14 cellular contexts compared by ENCODE assay signal in genomic region chr5:135269224-135269623, GRCh38.
DNase-seq lines count a peak whose midpoint lies in the region; ATAC-seq and TF ChIP-seq lines count a peak whose summit lies in the region.
"Had no signal": no experiment of that assay in that cellular context is flagged by ENCODE, and none has a peak within 500 bp of the region (broad histone marks: within the 10 kb centered on the region; RNA-seq: fewer than 3 reads in every experiment).

No MANE protein-coding gene starts in this region.

- POLR2A ChIA-PET in IMR-90 (lab: Charles Lee; ENCODE audit: unreplicated experiment): no interaction called here

- TF ChIP-seq RAD21 in IMR-90 (IDR thresholded peaks at IDR 0.05; ENCODE audit: low read length): no peak

- H3K79me1 ChIP-seq in IMR-90 (ENCODE audit: low read depth in 1 of 2, low read length in 2 of 2): peaks cover 0 to 47% of the 10 kb centered on the region in 2 experiments; a peak in 3 of 4 replicates

- no peak for TF ChIP-seq POLR2A in IMR-90 (IDR thresholded peaks at IDR 0.05; ENCODE audit: low read depth, low read length)

- H3K4me3 ChIP-seq in IMR-90 (ENCODE audit: insufficient read depth, low read depth, low read length) (no peak overlapping the region), muscle layer of colon (ENCODE audit: low read depth in 1 of 2, low read length in 2 of 2) (no peak overlapping the region), thoracic aorta (no peak overlapping the region), heart right ventricle (no peak overlapping the region)
- H3K4me3 ChIP-seq in effector memory CD4-positive, alpha-beta T cell (ENCODE audit: insufficient read depth, low read depth, low read length, poor library complexity, severe bottlenecking): no peak overlapping the region
- H3K4me3 ChIP-seq: cardiac muscle cell, left lung had no signal

- H3K18ac ChIP-seq in IMR-90 (ENCODE audit: low read depth, low read length): peak overlapping the region; percentile 88

- CTCF ChIA-PET in IMR-90 (lab: Yijun Ruan, JAX): no interaction called here

- intact Hi-C loops in IMR-90 (cut with micrococcal nuclease) (loop anchor here (5.0 kb wide), 1 partner anchor 532 kb away; the partner anchor contains the start of gene CAMLG), heart right ventricle (cut with DNase I) (no loop called here)

- peak overlapping the region; percentile 97 for H4K91ac ChIP-seq in IMR-90 (ENCODE audit: insufficient read depth, low read depth, low read length)

- TF ChIP-seq CTCF in IMR-90 (conservative IDR thresholded peaks at IDR 0.05; ENCODE audit: low read depth, low read length): no peak
- no peak for TF ChIP-seq CTCF in thoracic aorta (IDR thresholded peaks at IDR 0.05)
- TF ChIP-seq CTCF in heart right ventricle (IDR thresholded peaks at IDR 0.05): no peak

- H3K23ac ChIP-seq in IMR-90 (ENCODE audit: low read depth, low read length): peak overlapping the region; percentile 96

- peak overlapping the region; percentile 96 for H3K56ac ChIP-seq in IMR-90 (ENCODE audit: extremely low read depth, insufficient read depth, low read length)

- peak overlapping the region; percentile 98 for H3K4ac ChIP-seq in IMR-90 (ENCODE audit: low read depth, low read length)

- H2BK15ac ChIP-seq in IMR-90 (ENCODE audit: low read depth, low read length): peak overlapping the region; percentile 89

- H3K14ac ChIP-seq in IMR-90 (replicated peaks; ENCODE audit: low read depth, low read length): peak overlapping the region; percentile 94

- dilution Hi-C loops in IMR-90 (cut with HindIII; ENCODE audit: low sequenced_read_pairs, unreplicated experiment): no loop called here

- H2BK120ac ChIP-seq in IMR-90 (ENCODE audit: low read depth, low read length): peak overlapping the region; percentile 99

- H3K4me2 ChIP-seq in IMR-90 (ENCODE audit: low read depth, low read length): peak overlapping the region; percentile 62

- H3K9ac ChIP-seq in IMR-90 (ENCODE audit: low read depth, low read length) (peak overlapping the region; percentile 60), muscle layer of colon (ENCODE audit: low read length) (no peak overlapping the region)

- no peaks in the 10 kb centered on the region for H4K20me1 ChIP-seq in IMR-90 (ENCODE audit: insufficient read depth, low read length)

- peak overlapping the region; percentile 89 for H2AK9ac ChIP-seq in IMR-90 (replicated peaks; ENCODE audit: low read depth, low read length, poor library complexity)

- H3K27me3 ChIP-seq in IMR-90 (ENCODE audit: control insufficient read depth, insufficient read depth, low read length) (no peaks in the 10 kb centered on the region), muscle layer of colon (ENCODE audit: control insufficient read depth in 1 of 2, insufficient read depth in 2 of 2, low read length in 2 of 2) (no peaks in the 10 kb centered on the region), thoracic aorta (replicated peaks; ENCODE audit: insufficient read depth) (no peaks in the 10 kb centered on the region), heart right ventricle (peaks cover 0 to 14% (median 0%) of the 10 kb centered on the region in 7 donors)
- no peaks in the 10 kb centered on the region for H3K27me3 ChIP-seq in effector memory CD4-positive, alpha-beta T cell (replicated peaks; ENCODE audit: control insufficient read depth, insufficient read depth, low read length, poor library complexity, severe bottlenecking)
- H3K27me3 ChIP-seq: BE2C had no signal

- peak overlapping the region; percentile 94 to 97 for H4K8ac ChIP-seq in IMR-90 (ENCODE audit: low read depth in 2 of 2, low read length in 2 of 2)

- H2BK20ac ChIP-seq in IMR-90 (ENCODE audit: low read depth, low read length): peak overlapping the region; percentile 93

- BruUV-seq in IMR-90 (replicated peaks; lab: Mats Ljungman, UMichigan): no TSS peak

- peak; percentile 66 for DNase-seq in IMR-90
- peak; percentile 67 for DNase-seq in dermis blood vessel endothelial cell
- DNase-seq in thoracic aorta (ENCODE audit: low spot score): no peak
- DNase-seq in occipital lobe (lab: John Stamatoyannopoulos, UW): no peak
- DNase-seq in heart right ventricle: no peak
- no peak for DNase-seq in AG08396 (ENCODE audit: low spot score)
- no peak for DNase-seq in effector memory CD4-positive, alpha-beta T cell
- DNase-seq: activated B cell treated with CpG ODN at 0.5 μM for 24 hours; activated naive CD4-positive, alpha-beta T cell treated with Interleukin-2 at 50 U/mL for 16 hours; BE2C; left lung; stimulated activated naive CD8-positive, alpha-beta T cell treated with anti-CD3 and anti-CD28 coated beads, Interleukin-15, amount 100 ng/mL, for 72 hours had no signal

- H3K27ac ChIP-seq in IMR-90 (ENCODE audit: insufficient read depth, low read length) (peak overlapping the region; percentile 89), muscle layer of colon (ENCODE audit: low read depth, low read length) (peak overlapping the region; percentile 74), thoracic aorta (peak overlapping the region; percentile 69 to 80), heart right ventricle (no peak overlapping the region)
- no peak overlapping the region for H3K27ac ChIP-seq in effector memory CD4-positive, alpha-beta T cell (ENCODE audit: insufficient read depth, low read length, poor library complexity, severe bottlenecking)
- H3K27ac ChIP-seq: cardiac muscle cell, left lung had no signal

- H3K9me1 ChIP-seq in IMR-90 (ENCODE audit: insufficient read depth, low read length): peaks cover 34% of the 10 kb centered on the region

- ATAC-seq in IMR-90 (ENCODE audit: low read depth) (peak; percentile 54), thoracic aorta (ENCODE audit: insufficient number of reproducible peaks, low FRiP score, low read depth) (no peak), heart right ventricle (no peak)
- ATAC-seq: left lung; stimulated activated naive CD8-positive, alpha-beta T cell treated with anti-CD3 and anti-CD28 coated beads, Interleukin-15, amount 100 ng/mL, for 72 hours had no signal

- H2BK5ac ChIP-seq in IMR-90 (ENCODE audit: low read depth, low read length, poor library complexity, severe bottlenecking): peak overlapping the region; percentile 99

- no peaks in the 10 kb centered on the region for H3K9me3 ChIP-seq in IMR-90 (ENCODE audit: control insufficient read depth, insufficient read depth, low read length)
- no peaks in the 10 kb centered on the region for H3K9me3 ChIP-seq in muscle layer of colon (ENCODE audit: low read length)
- H3K9me3 ChIP-seq in thoracic aorta: no peaks in the 10 kb centered on the region
- no peaks in the 10 kb centered on the region for H3K9me3 ChIP-seq in heart right ventricle
- no peaks in the 10 kb centered on the region for H3K9me3 ChIP-seq in effector memory CD4-positive, alpha-beta T cell (ENCODE audit: control insufficient read depth, low read length)
- H3K9me3 ChIP-seq: BE2C, left lung had no signal

- no peaks in the 10 kb centered on the region for H3K36me3 ChIP-seq in IMR-90 (ENCODE audit: control insufficient read depth, insufficient read depth, low read length)
- H3K36me3 ChIP-seq in muscle layer of colon (ENCODE audit: insufficient read depth, low read length): no peaks in the 10 kb centered on the region
- no peaks in the 10 kb centered on the region for H3K36me3 ChIP-seq in thoracic aorta
- no peaks in the 10 kb centered on the region for H3K36me3 ChIP-seq in heart right ventricle
- no peaks in the 10 kb centered on the region for H3K36me3 ChIP-seq in effector memory CD4-positive, alpha-beta T cell (ENCODE audit: control insufficient read depth, insufficient read depth, low read length)
- H3K36me3 ChIP-seq: BE2C, cardiac muscle cell, left lung had no signal

- peak overlapping the region; percentile 69 for H2AFZ ChIP-seq in IMR-90 (replicated peaks; ENCODE audit: low read length, poor library complexity)

- in situ Hi-C loops in IMR-90 (cut with MboI; ENCODE audit: low sequenced_read_pairs): no loop called here

- H2AK5ac ChIP-seq in IMR-90 (ENCODE audit: low read depth, low read length): peak overlapping the region; percentile 73

- H3K4me1 ChIP-seq in IMR-90 (ENCODE audit: control insufficient read depth, insufficient read depth, low read length) (peaks cover 44% of the 10 kb centered on the region), muscle layer of colon (ENCODE audit: insufficient read depth, low read length) (peaks cover 15% of the 10 kb centered on the region), thoracic aorta (ENCODE audit: control insufficient read depth in 1 of 2, low read depth in 2 of 2) (peaks cover 4 to 17% of the 10 kb centered on the region in 2 donors), heart right ventricle (no peaks in the 10 kb centered on the region)
- H3K4me1 ChIP-seq in effector memory CD4-positive, alpha-beta T cell (ENCODE audit: control insufficient read depth, insufficient read depth, low read length, poor library complexity, severe bottlenecking): no peaks in the 10 kb centered on the region
- H3K4me1 ChIP-seq: BE2C, left lung had no signal

- H4K5ac ChIP-seq in IMR-90 (ENCODE audit: low read depth, low read length): peak overlapping the region; percentile 93

- WGBS in IMR-90 (ENCODE audit: extremely low coverage in 2 of 2, insufficient read length in 1 of 2), 2 experiments: no CpG with 5 or more reads among the region's 3 CpGs
- WGBS in heart right ventricle, 2 donors: 87 to 94% methylated on average over 3 of the region's 3 CpGs

TF ChIP-seq in IMR-90, 13 proteins besides CTCF, POLR2A, EP300 and RAD21 (continues in another document):
- TF ChIP-seq CEBPB (IDR thresholded peaks at IDR 0.05; ENCODE audit: low read depth, low read length) (no peak), MAZ (IDR thresholded peaks at IDR 0.05; ENCODE audit: borderline replicate concordance, low read depth, low read length) (no peak), ELK1 (IDR thresholded peaks at IDR 0.05; ENCODE audit: borderline replicate concordance, low read depth, low read length) (no peak), USF2 (IDR thresholded peaks at IDR 0.05; ENCODE audit: low read depth, low read length) (no peak), NFE2L2 (IDR thresholded peaks at IDR 0.05; ENCODE audit: low read depth, low read length) (no peak), SMC3 (IDR thresholded peaks at IDR 0.05; ENCODE audit: low read depth, low read length) (no peak)

Comparison
In these comparisons a context has a peak if more than half of its experiments do, and no peak if none do; other contexts are left out.
1. DNase-seq: peak in IMR-90 (single experiment) and dermis blood vessel endothelial cell (single experiment); none in thoracic aorta (single experiment), occipital lobe (single experiment), heart right ventricle (0 of 2), AG08396 (single experiment) and effector memory CD4-positive, alpha-beta T cell (0 of 3).
2. H3K27ac ChIP-seq: peak in IMR-90 (single experiment), muscle layer of colon (single experiment) and thoracic aorta (2 of 2); none in heart right ventricle (0 of 10) and effector memory CD4-positive, alpha-beta T cell (single experiment).